8 cellular contexts compared by ENCODE assay signal in genomic region chr5:1523793-1524480, GRCh38. TPM values are rescaled to one million over a fixed set of nuclear protein-coding genes. Genes with fewer than 3 reads are reported as not detected.
DNase-seq lines count a peak whose midpoint lies in the region; ATAC-seq and TF ChIP-seq lines count a peak whose summit lies in the region.

Gene LPCAT1 (minus strand): TSS chr5:1523960. CDS start chr5:1523844, 116 bp downstream.

- peaks cover 21% of the 10 kb centered on the region for H3K4me1 Mint-ChIP-seq in nephron progenitor cell
- peaks cover 61% of the 10 kb centered on the region for H3K4me1 Mint-ChIP-seq in stimulated activated naive CD8-positive, alpha-beta T cell treated with anti-CD3 and anti-CD28 coated beads, Interleukin-15, amount 100 ng/mL, for 72 hours

- H3K4me3 Mint-ChIP-seq in nephron progenitor cell, result peak within 1 kb of the TSS; percentile 91
- H3K4me3 Mint-ChIP-seq in stimulated activated naive CD8-positive, alpha-beta T cell treated with anti-CD3 and anti-CD28 coated beads, Interleukin-15, amount 100 ng/mL, for 72 hours, result peak within 1 kb of the TSS; percentile 88 to 89

- peak within 1 kb of the TSS; percentile 88 for H2AFZ ChIP-seq in DND-41 (ENCODE audit: low read depth, low read length)

- no peaks in the 10 kb centered on the region for H3K9me3 Mint-ChIP-seq in nephron progenitor cell
- H3K9me3 Mint-ChIP-seq in stimulated activated naive CD8-positive, alpha-beta T cell treated with anti-CD3 and anti-CD28 coated beads, Interleukin-15, amount 100 ng/mL, for 72 hours, result no peaks in the 10 kb centered on the region

- TF ChIP-seq CTCF in DND-41 (IDR thresholded peaks at IDR 0.05; ENCODE audit: borderline replicate concordance, extremely low read depth, low read length, poor library complexity, severe bottlenecking) (no peak), fibroblast of the aortic adventitia (IDR thresholded peaks at IDR 0.05; ENCODE audit: insufficient read depth, low read length) (peak; percentile 5), nephron progenitor cell (IDR thresholded peaks at IDR 0.05) (no peak)

- ATAC-seq in DND-41 (ENCODE audit: insufficient read depth, low read depth), result peak; percentile 85
- ATAC-seq in GM21717 (IDR thresholded peaks at IDR 0.05; ENCODE audit: unreplicated experiment), result peak; percentile 72
- peak; percentile 82 for ATAC-seq in stimulated activated naive CD8-positive, alpha-beta T cell treated with anti-CD3 and anti-CD28 coated beads, Interleukin-15, amount 100 ng/mL, for 72 hours

- peaks cover 9% of the 10 kb centered on the region for H3K36me3 Mint-ChIP-seq in nephron progenitor cell (ENCODE audit: low read depth)

- peak within 1 kb of the TSS; percentile 79 for H3K4me2 ChIP-seq in DND-41 (ENCODE audit: insufficient read depth, low read length)

- H3K9ac ChIP-seq in DND-41 (ENCODE audit: low read depth, low read length), result peak within 1 kb of the TSS; percentile 63

- H3K27me3 Mint-ChIP-seq in nephron progenitor cell (ENCODE audit: low read depth, poor library complexity), result peaks cover 5% of the 10 kb centered on the region
- H3K27me3 Mint-ChIP-seq in stimulated activated naive CD8-positive, alpha-beta T cell treated with anti-CD3 and anti-CD28 coated beads, Interleukin-15, amount 100 ng/mL, for 72 hours, result no peaks in the 10 kb centered on the region

- peaks cover 39% of the 10 kb centered on the region for H4K20me1 ChIP-seq in DND-41 (ENCODE audit: insufficient read depth, low read length)

- H3K79me2 ChIP-seq in DND-41 (ENCODE audit: insufficient read depth, low read length), result peaks cover 46% of the 10 kb centered on the region

- DNase-seq in DND-41 (peak; percentile 78), RPMI8226 (peak; percentile 89), fibroblast of the aortic adventitia (ENCODE audit: low read depth) (peak; percentile 63), nephron progenitor cell (peak; percentile 88)
- DNase-seq in Jurkat, Clone E6-1 (ENCODE audit: low read depth, low spot score), result peak; percentile 41
- DNase-seq in activated effector memory CD4-positive, alpha-beta T cell treated with Interleukin-2 at 50 U/mL for 16 hours, result peak; percentile 74
- DNase-seq in stimulated activated naive CD8-positive, alpha-beta T cell treated with anti-CD3 and anti-CD28 coated beads, Interleukin-15, amount 100 ng/mL, for 72 hours, result peak; percentile 78 to 82

- H3K36me3 ChIP-seq in DND-41 (ENCODE audit: insufficient read depth, low read length), result peaks cover 28% of the 10 kb centered on the region

- no peaks in the 10 kb centered on the region for H3K9me3 ChIP-seq in DND-41 (ENCODE audit: insufficient read depth, low read length, severe bottlenecking)

- H3K4me1 ChIP-seq in DND-41 (ENCODE audit: insufficient read depth, low read length), result peaks cover 32% of the 10 kb centered on the region

- no peaks in the 10 kb centered on the region for H3K27me3 ChIP-seq in DND-41 (ENCODE audit: insufficient read depth, low read length, poor library complexity)

- H3K4me3 ChIP-seq in DND-41 (ENCODE audit: low read depth in 1 of 2, low read length in 2 of 2), result peak within 1 kb of the TSS; percentile 62 to 89
- peak within 1 kb of the TSS; percentile 62 for H3K4me3 ChIP-seq in Jurkat, Clone E6-1 (ENCODE audit: low read length)
- peak within 1 kb of the TSS; percentile 81 for H3K4me3 ChIP-seq in fibroblast of the aortic adventitia (ENCODE audit: low read depth, low read length)

- H3K27ac Mint-ChIP-seq in nephron progenitor cell, result no peak within 1 kb of the TSS
- H3K27ac Mint-ChIP-seq in stimulated activated naive CD8-positive, alpha-beta T cell treated with anti-CD3 and anti-CD28 coated beads, Interleukin-15, amount 100 ng/mL, for 72 hours, result peak within 1 kb of the TSS; percentile 65 to 90

- peak within 1 kb of the TSS; percentile 64 for H3K27ac ChIP-seq in DND-41 (ENCODE audit: low read length)

RNA-seq across cellular contexts. Expression of gene LPCAT1, which starts in this region (rescaled TPM):
- polyA plus RNA-seq in Jurkat, Clone E6-1 (2012; ENCODE audit: insufficient read depth, insufficient read length), result 47.8 TPM
- 41.3 and 56.0 TPM in 2 replicates for total RNA-seq in fibroblast of the aortic adventitia (ENCODE audit: low replicate concordance)

Comparison
In these comparisons a context has a peak if more than half of its experiments do, and no peak if none do; other contexts are left out.
1. Peak in every context shown above with its lines: DNase-seq, ATAC-seq, H3K4me3 ChIP-seq and H3K27ac ChIP-seq.